In the genomic region with DNA sequence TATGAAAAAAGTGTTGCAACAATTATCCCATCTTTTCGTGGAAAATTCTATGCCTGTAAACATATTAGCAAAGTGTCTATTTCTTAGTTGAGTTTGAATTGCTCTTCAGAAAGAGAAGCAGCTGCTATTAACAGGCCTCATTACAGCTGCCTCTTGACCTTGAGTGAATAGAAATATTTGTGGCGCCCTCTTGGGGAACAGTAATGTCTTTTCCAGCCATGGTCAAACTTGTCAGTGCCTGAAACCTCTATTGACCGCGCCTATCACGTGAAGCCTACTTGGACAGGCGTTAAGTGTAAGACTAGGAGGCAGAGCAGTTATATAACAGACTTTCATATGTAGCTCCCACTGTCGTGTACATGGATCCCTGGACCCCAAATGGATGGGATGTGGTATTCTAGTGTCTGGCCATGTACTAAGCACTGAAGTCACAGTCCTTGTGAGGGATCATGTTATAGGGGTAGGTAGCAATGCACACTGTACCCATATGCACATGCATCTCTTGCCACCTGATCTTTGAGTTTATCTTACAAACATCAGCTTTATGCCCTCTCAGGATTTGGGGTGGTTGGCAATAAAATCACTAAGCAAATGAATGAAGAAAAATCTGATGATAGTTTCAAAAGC, we compare ENCODE assay signal across 7 cellular contexts.
A peak's percentile ranks its signal among the peaks of the same experiment; 100 is the strongest.
DNase-seq lines count a peak whose midpoint lies in the region; ATAC-seq and TF ChIP-seq lines count a peak whose summit lies in the region.

No MANE protein-coding gene starts in this region.

- peaks cover 7% of the 10 kb centered on the region; the same call in 1 of the 2 replicates for H3K9me2 ChIP-seq in GM23248 (ENCODE audit: insufficient read depth)

- H3K79me2 ChIP-seq in GM23248 (ENCODE audit: insufficient read depth) = no peaks in the 10 kb centered on the region

- H3K36me3 ChIP-seq in GM23248 (ENCODE audit: low read depth) (no peaks in the 10 kb centered on the region), testis (ENCODE audit: low read depth, missing control alignments) (no peaks in the 10 kb centered on the region)

- H3K9me3 ChIP-seq in GM23248 (ENCODE audit: low read depth) (no peaks in the 10 kb centered on the region), testis (no peaks in the 10 kb centered on the region)

- in situ Hi-C loops in GM23248 (cut with MboI) = loop anchor here (10.0 kb wide), 1 partner anchor 299 kb away; no protein-coding TSS in a partner anchor

- H3K27ac ChIP-seq in GM23248 = no peak overlapping the region
- H3K27ac ChIP-seq in testis = no peak overlapping the region

- peaks cover 8% of the 10 kb centered on the region; the same call in 1 of the 2 replicates for H3K4me1 ChIP-seq in GM23248 (ENCODE audit: insufficient read depth)
- H3K4me1 ChIP-seq in testis = no peaks in the 10 kb centered on the region

- DNase-seq in GM12865 (ENCODE audit: low read depth) = peak; percentile 56
- peak; percentile 67 for DNase-seq in GM23248
- peak; percentile 3 for DNase-seq in LoVo (ENCODE audit: low spot score)
- peak; percentile 84 for DNase-seq in SHP77 treated with DMSO at 0.1 percent for 48 hours (lab: John Stamatoyannopoulos, UW)
- DNase-seq in left cardiac atrium = no peak
- peak; percentile 63 for DNase-seq in testis
- no peak for DNase-seq in cerebellar nuclear complex (lab: John Stamatoyannopoulos, UW)

- H3K27me3 ChIP-seq in GM23248 (replicated peaks; ENCODE audit: insufficient read depth) (no peaks in the 10 kb centered on the region), testis (no peaks in the 10 kb centered on the region)

- H3F3A ChIP-seq in GM23248 (ENCODE audit: insufficient read depth) = no peaks in the 10 kb centered on the region

- intact Hi-C loops in left cardiac atrium (cut with DNase I) (no loop called here), testis (cut with DNase I; ENCODE audit: low total_unique reads) (no loop called here)

- WGBS in GM23248 (ENCODE audit: low coverage in 1 of 2, low lambda C conversion rate in 2 of 2, missing lambda C conversion rate in 2 of 2), 2 experiments = 43 to 46% methylated on average over 7 of the region's 7 CpGs
- WGBS in testis, 2 donors = 46 to 85% methylated on average over 6 to 7 of the region's 7 CpGs

- no peaks in the 10 kb centered on the region for H4K20me1 ChIP-seq in GM23248 (ENCODE audit: insufficient read depth)

- no peak overlapping the region for H3K4me2 ChIP-seq in GM23248 (ENCODE audit: unreplicated experiment)

- no peak overlapping the region for H3K9ac ChIP-seq in GM23248

- peak; percentile 71 to 79 for ATAC-seq in left cardiac atrium

- H3K4me3 ChIP-seq in GM12865 (ENCODE audit: low read depth, low read length) = no peak overlapping the region
- no peak overlapping the region for H3K4me3 ChIP-seq in GM23248
- no peak overlapping the region for H3K4me3 ChIP-seq in testis

- no peak for TF ChIP-seq POLR2A in testis (IDR thresholded peaks at IDR 0.05)

- H2AFZ ChIP-seq in GM23248 = 0 out of 2 replicates have a peak overlapping the region, but pooled peaks have one; percentile 3

- peak; percentile 29 for TF ChIP-seq CTCF in GM12865 (IDR thresholded peaks at IDR 0.05; ENCODE audit: insufficient read depth, low read depth, low read length, missing control alignments)
- TF ChIP-seq CTCF in testis (IDR thresholded peaks at IDR 0.05) = peak in 2 of 3 experiments; percentile 29 to 35

Comparison
In these comparisons a context has a peak if more than half of its experiments do, and no peak if none do; other contexts are left out.
1. DNase-seq: peak in GM12865 (single experiment), GM23248 (single experiment), LoVo (single experiment), SHP77 treated with DMSO at 0.1 percent for 48 hours (single experiment) and testis (single experiment); none in left cardiac atrium (single experiment) and cerebellar nuclear complex (0 of 2).